ENCODE assay signal across 1 cellular context in the genomic region with DNA sequence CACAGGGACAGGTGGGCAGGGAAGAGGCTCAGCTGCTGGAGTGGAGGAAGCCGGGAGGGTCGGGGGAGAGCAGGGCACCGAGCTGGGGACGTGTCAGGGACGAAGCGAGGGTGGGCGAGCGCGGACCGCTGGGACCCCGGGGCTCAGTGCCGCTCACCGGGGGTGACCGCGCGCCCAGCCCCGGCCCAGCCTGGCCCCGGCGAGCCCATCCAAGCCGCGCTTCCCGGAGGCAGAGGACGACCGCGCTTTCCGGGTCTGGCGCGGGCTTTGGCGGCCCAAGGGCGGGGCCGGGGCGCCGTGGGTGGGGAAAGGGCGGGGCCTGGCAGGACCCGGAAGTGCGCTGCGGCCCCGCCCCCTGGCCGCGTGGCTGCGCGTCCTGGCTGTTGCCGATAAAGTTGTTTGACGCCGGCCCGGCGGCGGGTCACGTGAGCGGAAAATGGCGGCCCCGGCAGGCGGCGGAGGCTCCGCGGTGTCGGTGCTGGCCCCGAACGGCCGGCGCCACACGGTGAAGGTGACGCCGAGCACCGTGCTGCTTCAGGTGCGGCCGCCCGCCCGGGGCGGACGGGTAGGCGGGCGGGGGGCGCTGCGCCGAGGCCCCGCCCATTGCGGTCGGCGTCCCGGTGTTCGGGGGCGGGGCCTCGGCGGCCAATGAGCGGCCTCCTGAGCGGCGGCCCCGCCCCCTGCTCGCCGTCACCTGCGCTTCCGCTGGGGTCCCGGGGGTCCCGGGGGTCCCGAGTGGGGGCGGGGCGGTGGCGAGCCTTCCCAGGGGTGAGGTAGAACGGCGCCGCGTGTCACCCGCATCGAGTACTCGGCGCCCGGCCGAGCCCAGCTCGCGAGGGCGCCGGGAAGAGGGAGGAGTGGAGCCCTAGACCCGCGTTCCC.
A peak's percentile ranks its signal among the peaks of the same experiment; 100 is the strongest.
TF ChIP-seq lines count a peak whose summit lies in the region.

Gene ASPSCR1 (plus strand): TSS at position 419 of the 881 bp plus-strand sequence. CDS start 18 bp downstream, at position 437.

TF ChIP-seq in HepG2, 621 proteins besides CTCF, POLR2A, EP300 and RAD21 (continued from another document and continues in another):
- no peak for TF ChIP-seq ZNF800 (CRISPR knock-in tag; IDR thresholded peaks at IDR 0.05)
- peak; percentile 69; the same call in 1 of the 2 replicates for TF ChIP-seq THYN1 (CRISPR knock-in tag; IDR thresholded peaks at IDR 0.05; ENCODE audit: borderline replicate concordance, low read depth)
- no peak for TF ChIP-seq TCF12 (IDR thresholded peaks at IDR 0.05)
- TF ChIP-seq TCF12 (CRISPR knock-in tag; IDR thresholded peaks at IDR 0.05) = peak; percentile 93
- TF ChIP-seq ZHX2 (IDR thresholded peaks at IDR 0.05; ENCODE audit: low read depth) = peak; percentile 91
- TF ChIP-seq ZHX2 (CRISPR knock-in tag; IDR thresholded peaks at IDR 0.05; ENCODE audit: borderline replicate concordance) = peak; percentile 40; the same call in 1 of the 2 replicates
- peak; percentile 67; the same call in 1 of the 2 replicates for TF ChIP-seq ZNF768 (CRISPR knock-in tag; IDR thresholded peaks at IDR 0.05)
- no peak for TF ChIP-seq MYPOP (CRISPR knock-in tag; IDR thresholded peaks at IDR 0.05)
- no peak for TF ChIP-seq PCBP2 (optimal IDR thresholded peaks at IDR 0.05; ENCODE audit: low read depth, low read length, poor library complexity, severe bottlenecking)
- TF ChIP-seq NR2F1 (CRISPR knock-in tag; IDR thresholded peaks at IDR 0.05) = peak in 1 of 2 experiments; percentile 13; a peak in 1 of 4 replicates
- TF ChIP-seq BHLHE40 (IDR thresholded peaks at IDR 0.05; ENCODE audit: low read length) = peak; percentile 100
- no peak for TF ChIP-seq IRF1 (CRISPR knock-in tag; IDR thresholded peaks at IDR 0.05; ENCODE audit: low read depth)
- TF ChIP-seq ZNF12 (CRISPR knock-in tag; IDR thresholded peaks at IDR 0.05) = no peak
- TF ChIP-seq ZNF543 (CRISPR knock-in tag; IDR thresholded peaks at IDR 0.05) = peak; percentile 2; the same call in 1 of the 2 replicates
- TF ChIP-seq ZNF121 (CRISPR knock-in tag; IDR thresholded peaks at IDR 0.05) = peak; percentile 54; the same call in 1 of the 2 replicates
- 0 out of 2 replicates have a peak, but pooled peaks have one; percentile 54 for TF ChIP-seq ZNF691 (CRISPR knock-in tag; IDR thresholded peaks at IDR 0.05; ENCODE audit: borderline replicate concordance, low read depth)
- TF ChIP-seq, protein P1, sequence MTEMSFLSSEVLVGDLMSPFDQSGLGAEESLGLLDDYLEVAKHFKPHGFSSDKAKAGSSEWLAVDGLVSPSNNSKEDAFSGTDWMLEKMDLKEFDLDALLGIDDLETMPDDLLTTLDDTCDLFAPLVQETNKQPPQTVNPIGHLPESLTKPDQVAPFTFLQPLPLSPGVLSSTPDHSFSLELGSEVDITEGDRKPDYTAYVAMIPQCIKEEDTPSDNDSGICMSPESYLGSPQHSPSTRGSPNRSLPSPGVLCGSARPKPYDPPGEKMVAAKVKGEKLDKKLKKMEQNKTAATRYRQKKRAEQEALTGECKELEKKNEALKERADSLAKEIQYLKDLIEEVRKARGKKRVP (CRISPR knock-in tag; IDR thresholded peaks at IDR 0.05) = no peak; a peak in 2 of 4 replicates
- TF ChIP-seq ZNF614 (CRISPR knock-in tag; IDR thresholded peaks at IDR 0.05; ENCODE audit: borderline replicate concordance) = peak; percentile 75; the same call in 1 of the 2 replicates
- TF ChIP-seq GTF3A (CRISPR knock-in tag; conservative IDR thresholded peaks at IDR 0.05) = no peak
- no peak for TF ChIP-seq ZNF644 (CRISPR knock-in tag; IDR thresholded peaks at IDR 0.05; ENCODE audit: low read depth)
- peak; percentile 78; the same call in 1 of the 2 replicates for TF ChIP-seq AKAP8 (CRISPR knock-in tag; IDR thresholded peaks at IDR 0.05)
- TF ChIP-seq SMAD3 (CRISPR knock-in tag; IDR thresholded peaks at IDR 0.05) = peak; percentile 50; the same call in 1 of the 2 replicates
- peak; percentile 74; the same call in 1 of the 2 replicates for TF ChIP-seq KDM5A (IDR thresholded peaks at IDR 0.05; ENCODE audit: borderline replicate concordance, low read length)
- no peak for TF ChIP-seq SIX4 (CRISPR knock-in tag; IDR thresholded peaks at IDR 0.05)
- 0 out of 2 replicates have a peak, but pooled peaks have one; percentile 16 for TF ChIP-seq ZMYM3 (CRISPR knock-in tag; IDR thresholded peaks at IDR 0.05)
- TF ChIP-seq RXRB (CRISPR knock-in tag; IDR thresholded peaks at IDR 0.05; ENCODE audit: borderline replicate concordance) = peak; percentile 54; the same call in 1 of the 2 replicates
- TF ChIP-seq ZNF563 (CRISPR knock-in tag; IDR thresholded peaks at IDR 0.05) = peak; percentile 91
- peak; percentile 57; the same call in 1 of the 2 replicates for TF ChIP-seq E2F1 (CRISPR knock-in tag; IDR thresholded peaks at IDR 0.05)
- TF ChIP-seq ZNF124 (CRISPR knock-in tag; IDR thresholded peaks at IDR 0.05) = no peak
- TF ChIP-seq PAXIP1 (CRISPR knock-in tag; conservative IDR thresholded peaks at IDR 0.05) = no peak
- TF ChIP-seq, protein P2, sequence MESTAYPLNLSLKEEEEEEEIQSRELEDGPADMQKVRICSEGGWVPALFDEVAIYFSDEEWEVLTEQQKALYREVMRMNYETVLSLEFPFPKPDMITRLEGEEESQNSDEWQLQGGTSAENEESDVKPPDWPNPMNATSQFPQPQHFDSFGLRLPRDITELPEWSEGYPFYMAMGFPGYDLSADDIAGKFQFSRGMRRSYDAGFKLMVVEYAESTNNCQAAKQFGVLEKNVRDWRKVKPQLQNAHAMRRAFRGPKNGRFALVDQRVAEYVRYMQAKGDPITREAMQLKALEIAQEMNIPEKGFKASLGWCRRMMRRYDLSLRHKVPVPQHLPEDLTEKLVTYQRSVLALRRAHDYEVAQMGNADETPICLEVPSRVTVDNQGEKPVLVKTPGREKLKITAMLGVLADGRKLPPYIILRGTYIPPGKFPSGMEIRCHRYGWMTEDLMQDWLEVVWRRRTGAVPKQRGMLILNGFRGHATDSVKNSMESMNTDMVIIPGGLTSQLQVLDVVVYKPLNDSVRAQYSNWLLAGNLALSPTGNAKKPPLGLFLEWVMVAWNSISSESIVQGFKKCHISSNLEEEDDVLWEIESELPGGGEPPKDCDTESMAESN (CRISPR knock-in tag; conservative IDR thresholded peaks at IDR 0.05) = peak; percentile 74
- 0 out of 2 replicates have a peak, but pooled peaks have one; percentile 43 for TF ChIP-seq ATF2 (CRISPR knock-in tag; IDR thresholded peaks at IDR 0.05)
